28 cellular contexts compared by ENCODE assay signal in genomic region chr12:131177599-131177998, GRCh38.
"Had no signal": no experiment of that assay in that cellular context is flagged by ENCODE, and none has a peak within 500 bp of the region (broad histone marks: within the 10 kb centered on the region; RNA-seq: fewer than 3 reads in every experiment).

No MANE protein-coding gene starts in this region.

- DNase-seq: activated B cell treated with CpG ODN at 0.5 μM for 24 hours; activated CD4-positive, alpha-beta T cell treated with anti-CD3 and anti-CD28 coated beads for 48 hours; activated CD4-positive, alpha-beta T cell treated with anti-CD3 and anti-CD28 coated beads, Interleukin-2, amount 50 U/mL, for 1 hour; activated CD4-positive, alpha-beta T cell treated with anti-CD3 and anti-CD28 coated beads, Interleukin-2, amount 50 U/mL, for 48 hours; activated gamma-delta T cell treated with Interleukin-2 at 50 U/mL for 16 hours; activated naive CD4-positive, alpha-beta T cell treated with anti-CD3 and anti-CD28 coated beads, Interleukin-2, amount 50 U/mL, for 16 hours; activated naive CD4-positive, alpha-beta T cell treated with Interleukin-2 at 50 U/mL for 16 hours; activated T-cell treated with anti-CD3 and anti-CD28 coated beads, Interleukin-2, amount 50 U/mL, for 1 hour; activated T-cell treated with anti-CD3 and anti-CD28 coated beads, Interleukin-2, amount 50 U/mL, for 48 hours; amniotic stem cell; anterior cingulate cortex; brain microvascular endothelial cell; dorsolateral prefrontal cortex; effector memory CD8-positive, alpha-beta T cell; foreskin fibroblast; SW 1271; T-helper 1 cell; T-helper 17 cell; T1000; WERI-Rb-1 had no signal

- H3K4me3 Mint-ChIP-seq: activated B cell treated with CpG ODN at 0.5 μM for 24 hours; activated naive CD8-positive, alpha-beta T cell; activated T-helper 1 cell treated with anti-CD3 and anti-CD28 coated beads, Interleukin-12 subunit alpha, Interleukin-12 subunit beta, Interleukin-2, Interleukin-4 antibody, amounts not matched to agents 30 ng/mL and 10 ng/mL and 1 ng/mL, durations not matched to agents 14 hours and 24 hours and 36 hours; central memory CD8-positive, alpha-beta T cell; dendritic cell treated with granulocyte-macrophage colony-stimulating factor and Interleukin-4, amounts not matched to agents 40 ng/mL and 50 ng/mL, for 4 days; effector memory CD8-positive, alpha-beta T cell; T-helper 17 cell; T-helper 2 cell treated with Interferon-gamma antibody and Interleukin-4, amounts not matched to agents 5 μg/mL and 100 μg/mL, for 36 hours had no signal

- H3K36me3 Mint-ChIP-seq: activated naive CD8-positive, alpha-beta T cell had no signal

- H3K4me3 ChIP-seq: coronary artery, dorsolateral prefrontal cortex had no signal

- H3K27me3 ChIP-seq: brain microvascular endothelial cell had no signal

- H3K4me1 Mint-ChIP-seq: activated B cell treated with CpG ODN at 0.5 μM for 24 hours; central memory CD8-positive, alpha-beta T cell; T-helper 17 cell had no signal

- H3K36me3 ChIP-seq: brain microvascular endothelial cell, WERI-Rb-1 had no signal

- H3K27ac ChIP-seq: brain microvascular endothelial cell, coronary artery, dorsolateral prefrontal cortex, epithelial cell of prostate, WERI-Rb-1 had no signal

- H3K27ac Mint-ChIP-seq: activated B cell treated with CpG ODN at 0.5 μM for 24 hours; activated naive CD8-positive, alpha-beta T cell; activated T-helper 1 cell treated with anti-CD3 and anti-CD28 coated beads, Interleukin-12 subunit alpha, Interleukin-12 subunit beta, Interleukin-2, Interleukin-4 antibody, amounts not matched to agents 30 ng/mL and 10 ng/mL and 1 ng/mL, durations not matched to agents 14 hours and 24 hours and 36 hours; activated T-helper 2 cell treated with anti-CD3 and anti-CD28 coated beads, Interferon-gamma antibody, Interleukin-2, Interleukin-4, amounts not matched to agents 10 μg/mL and 5 μg/mL and 100 μg/mL, durations not matched to agents 14 hours and 24 hours and 36 hours; dendritic cell treated with granulocyte-macrophage colony-stimulating factor and Interleukin-4, amounts not matched to agents 40 ng/mL and 50 ng/mL, for 4 days; effector memory CD8-positive, alpha-beta T cell; T-helper 2 cell treated with Interferon-gamma antibody and Interleukin-4, amounts not matched to agents 5 μg/mL and 100 μg/mL, for 36 hours had no signal
